20 cellular contexts compared by ENCODE assay signal in the genomic region with DNA sequence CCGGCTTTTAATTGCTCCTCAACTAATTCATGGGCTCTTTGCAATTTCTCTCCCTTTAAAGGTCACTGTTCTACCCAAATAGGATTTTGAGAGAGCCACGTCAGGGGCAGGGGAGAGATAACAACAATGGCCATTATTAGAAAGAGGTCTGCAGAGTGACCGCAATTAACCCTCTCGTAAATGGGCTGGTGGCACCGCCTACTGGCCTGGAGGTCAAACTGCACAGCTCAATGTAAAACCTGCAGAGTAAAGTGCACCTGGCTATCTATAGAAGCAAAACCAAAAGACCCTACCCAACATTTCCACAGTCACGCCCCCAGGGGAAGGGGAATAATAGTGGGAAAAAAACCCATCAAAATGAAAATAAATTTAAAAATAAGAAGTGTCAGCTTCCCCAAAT. TPM values are rescaled to one million over a fixed set of nuclear protein-coding genes. Genes with fewer than 3 reads are reported as not detected.
DNase-seq lines count a peak whose midpoint lies in the region; TF ChIP-seq lines count a peak whose summit lies in the region.
"Had no signal": no experiment of that assay in that cellular context is flagged by ENCODE, and none has a peak within 500 bp of the region (broad histone marks: within the 10 kb centered on the region; RNA-seq: fewer than 3 reads in every experiment).

No MANE protein-coding gene starts in this region.

- TF ChIP-seq POLR2A in erythroblast (IDR thresholded peaks at IDR 0.05; ENCODE audit: low read length) (no peak), adrenal gland (IDR thresholded peaks at IDR 0.05) (no peak)

- H2AFZ ChIP-seq in MM.1S (ENCODE audit: low read length) (no peak overlapping the region), trophoblast cell (ENCODE audit: insufficient read depth, low read length, poor library complexity) (no peak overlapping the region)

- H3K4ac ChIP-seq in trophoblast cell (ENCODE audit: low read depth, low read length), result no peak overlapping the region

- H3K23ac ChIP-seq in trophoblast cell (ENCODE audit: low read length), result no peak overlapping the region

- no peaks in the 10 kb centered on the region for H3K4me1 ChIP-seq in A673 (ENCODE audit: insufficient read depth, low read length, poor library complexity, severe bottlenecking)
- no peaks in the 10 kb centered on the region for H3K4me1 ChIP-seq in DOHH2 (ENCODE audit: control insufficient read depth, low read length)
- no peaks in the 10 kb centered on the region for H3K4me1 ChIP-seq in MM.1S (ENCODE audit: low read length)
- H3K4me1 ChIP-seq in adrenal gland (replicated peaks in 1 of 2), result no peaks in the 10 kb centered on the region
- H3K4me1 ChIP-seq in trophoblast cell (ENCODE audit: control insufficient read depth in 1 of 2, insufficient read depth in 2 of 2, low read length in 2 of 2), result no peaks in the 10 kb centered on the region
- H3K4me1 ChIP-seq: SJSA1 had no signal

- H4K91ac ChIP-seq in trophoblast cell (ENCODE audit: low read depth, low read length), result no peak overlapping the region

- H3K9ac ChIP-seq in MM.1S (ENCODE audit: low read length) (no peak overlapping the region), trophoblast cell (ENCODE audit: low read length) (no peak overlapping the region)

- H3K36me3 ChIP-seq in A673 (ENCODE audit: insufficient read depth, low read length, poor library complexity, severe bottlenecking) (no peaks in the 10 kb centered on the region), DOHH2 (ENCODE audit: control insufficient read depth, low read length) (no peaks in the 10 kb centered on the region), MM.1S (replicated peaks; ENCODE audit: insufficient read depth, low read length) (no peaks in the 10 kb centered on the region), adrenal gland (replicated peaks in 1 of 2) (no peaks in the 10 kb centered on the region), trophoblast cell (ENCODE audit: control insufficient read depth in 1 of 2, insufficient read depth in 2 of 2, low read length in 2 of 2) (no peaks in the 10 kb centered on the region)
- H3K36me3 ChIP-seq: SJSA1 had no signal

- H3K18ac ChIP-seq in trophoblast cell (ENCODE audit: low read length), result no peak overlapping the region

- H2BK5ac ChIP-seq in trophoblast cell (ENCODE audit: low read depth, low read length, poor library complexity), result no peak overlapping the region

- H2AK5ac ChIP-seq in trophoblast cell (ENCODE audit: low read length), result no peak overlapping the region

- BruUV-seq in A673 (replicated peaks; lab: Mats Ljungman, UMichigan), result no TSS peak

- H3K14ac ChIP-seq in trophoblast cell (ENCODE audit: low read length), result no peak overlapping the region

- no peaks in the 10 kb centered on the region for H4K20me1 ChIP-seq in DOHH2 (ENCODE audit: control insufficient read depth, insufficient read depth, low read depth, low read length)
- H4K20me1 ChIP-seq in MM.1S (ENCODE audit: insufficient read depth, low read length), result no peaks in the 10 kb centered on the region

- no peak for DNase-seq in A673 (ENCODE audit: low spot score)
- peak; percentile 50 for DNase-seq in MM.1S
- DNase-seq in erythroblast (lab: John Stamatoyannopoulos, UW), result peak; percentile 13 to 22
- DNase-seq in COLO668 (lab: John Stamatoyannopoulos, UW; ENCODE audit: unreplicated experiment), result no peak
- DNase-seq in adrenal gland, result no peak
- no peak for DNase-seq in trophoblast cell
- DNase-seq: activated naive CD4-positive, alpha-beta T cell treated with anti-CD3 and anti-CD28 coated beads, Interleukin-2, amount 50 U/mL, for 16 hours; HFFc6; MV-4-11; NCI-H2029; posterior cingulate gyrus; stimulated activated CD4-positive, alpha-beta T cell treated with anti-CD3 and anti-CD28 coated beads, Interleukin-2, amount 100 ng/mL, for 48 hours; substantia nigra; T-helper 9 cell had no signal

- CTCF ChIA-PET in A673 (lab: Charles Lee), result no interaction called here

- H3K4me2 ChIP-seq in DOHH2 (ENCODE audit: low read length) (no peak overlapping the region), MM.1S (ENCODE audit: low read depth, low read length) (no peak overlapping the region), trophoblast cell (ENCODE audit: low read length) (no peak overlapping the region)

- intact Hi-C loops in A673 (cut with micrococcal nuclease; ENCODE audit: unreplicated experiment) (no loop called here), adrenal gland (cut with DNase I) (no loop called here)

- H3K9me2 ChIP-seq in DOHH2 (replicated peaks; ENCODE audit: control insufficient read depth, low read length) (no peaks in the 10 kb centered on the region), MM.1S (replicated peaks; ENCODE audit: insufficient read depth, low read length) (no peaks in the 10 kb centered on the region)

- no peak overlapping the region for H3K27ac ChIP-seq in A673 (ENCODE audit: low read depth, low read length, poor library complexity, severe bottlenecking)
- H3K27ac ChIP-seq in DOHH2 (ENCODE audit: low read depth, low read length), result no peak overlapping the region
- no peak overlapping the region for H3K27ac ChIP-seq in MM.1S (ENCODE audit: low read length)
- no peak overlapping the region for H3K27ac ChIP-seq in adrenal gland
- H3K27ac ChIP-seq in trophoblast cell (ENCODE audit: low read depth, low read length), result no peak overlapping the region
- H3K27ac ChIP-seq: coronary artery, SJSA1 had no signal

- H3K4me3 ChIP-seq in A673 (ENCODE audit: low read depth, low read length, poor library complexity, severe bottlenecking), result no peak overlapping the region
- no peak overlapping the region for H3K4me3 ChIP-seq in DOHH2 (ENCODE audit: low read length)
- no peak overlapping the region for H3K4me3 ChIP-seq in MM.1S (ENCODE audit: low read length)
- no peak overlapping the region for H3K4me3 ChIP-seq in adrenal gland
- no peak overlapping the region for H3K4me3 ChIP-seq in trophoblast cell (ENCODE audit: low read depth, low read length)
- H3K4me3 ChIP-seq: coronary artery, SJSA1 had no signal

- H3F3A ChIP-seq in DOHH2 (ENCODE audit: control insufficient read depth, insufficient read depth), result no peaks in the 10 kb centered on the region
- H3F3A ChIP-seq in MM.1S (ENCODE audit: insufficient read depth, low read length), result no peaks in the 10 kb centered on the region

- no peak overlapping the region for H4K12ac ChIP-seq in trophoblast cell (ENCODE audit: low read depth, low read length)

- H3K27me3 ChIP-seq in A673 (replicated peaks; ENCODE audit: insufficient read depth, low read depth, low read length, poor library complexity) (no peaks in the 10 kb centered on the region), DOHH2 (ENCODE audit: control insufficient read depth, low read length) (no peaks in the 10 kb centered on the region), MM.1S (replicated peaks; ENCODE audit: insufficient read depth, low read length) (no peaks in the 10 kb centered on the region), adrenal gland (no peaks in the 10 kb centered on the region), trophoblast cell (ENCODE audit: insufficient read depth, low read length) (no peaks in the 10 kb centered on the region)
- H3K27me3 ChIP-seq: SJSA1 had no signal

- H3K79me2 ChIP-seq in DOHH2 (ENCODE audit: control insufficient read depth, low read length) (no peaks in the 10 kb centered on the region), MM.1S (ENCODE audit: low read length) (no peaks in the 10 kb centered on the region), trophoblast cell (ENCODE audit: control insufficient read depth, insufficient read depth, low read length, poor library complexity) (no peaks in the 10 kb centered on the region)

- H3K9me3 ChIP-seq in A673 (ENCODE audit: low read depth, low read length, poor library complexity, severe bottlenecking) (no peaks in the 10 kb centered on the region), DOHH2 (ENCODE audit: control insufficient read depth, insufficient read depth, low read length) (peaks cover 13% of the 10 kb centered on the region; the same call in 1 of the 2 replicates), MM.1S (replicated peaks; ENCODE audit: insufficient read depth, low read length) (no peaks in the 10 kb centered on the region), adrenal gland (replicated peaks in 1 of 3) (no peaks in the 10 kb centered on the region), trophoblast cell (ENCODE audit: insufficient read depth, low read depth, low read length) (no peaks in the 10 kb centered on the region)
- H3K9me3 ChIP-seq: SJSA1 had no signal

- H2BK120ac ChIP-seq in trophoblast cell (ENCODE audit: insufficient read depth, low read length, poor library complexity), result no peak overlapping the region

- no peaks in the 10 kb centered on the region for H3K79me1 ChIP-seq in trophoblast cell (ENCODE audit: low read length)

- H4K8ac ChIP-seq in trophoblast cell (ENCODE audit: low read depth, low read length), result no peak overlapping the region

- peak; percentile 39; the same call in 1 of the 2 replicates for TF ChIP-seq CTCF in A673 (conservative IDR thresholded peaks at IDR 0.05; ENCODE audit: low read depth, low read length)
- peak; percentile 45 for TF ChIP-seq CTCF in DOHH2 (IDR thresholded peaks at IDR 0.05; ENCODE audit: low read depth, low read length, poor library complexity, severe bottlenecking)
- peak; percentile 47 for TF ChIP-seq CTCF in MM.1S (IDR thresholded peaks at IDR 0.05; ENCODE audit: low read length)
- TF ChIP-seq CTCF in adrenal gland (IDR thresholded peaks at IDR 0.05), result no peak

- POLR2A ChIA-PET in A673 (lab: Charles Lee; ENCODE audit: low non-redundant PET), result no interaction called here

- no peak overlapping the region for H2BK12ac ChIP-seq in trophoblast cell (ENCODE audit: low read length)

- WGBS in adrenal gland, 4 donors, result 91 to 96% (median 92%) methylated on average over 6 of the region's 6 CpGs
- no CpG with 5 or more reads among the region's 6 CpGs for WGBS in trophoblast cell (ENCODE audit: extremely low coverage, insufficient coverage, insufficient read length)

RNA-seq across cellular contexts. Expression of a gene that starts 21.6 kb away (rescaled TPM):
- not detected in 2 replicates for total RNA-seq in A673 (2021)
- 1 to 10 TPM in 6 of 8 donors, under 1 TPM in 2; 0.30 to 6.4 (median 1.4) TPM for total RNA-seq in adrenal gland
- 1 to 10 TPM; 1.5 to 6.1 (median 1.8) TPM for polyA plus RNA-seq in adrenal gland
- polyA plus RNA-seq in trophoblast cell (2013), result not detected in 2 replicates
- total RNA-seq: HFFc6, myocyte, SJSA1, skeletal muscle tissue had no signal

RNA-seq across cellular contexts. Expression of a gene that starts 49.0 kb away (rescaled TPM):
- total RNA-seq in A673 (2021) (not detected in 2 replicates), adrenal gland (under 1 TPM in 2 of 8 donors, not detected in 6; 0.16 to 0.47 TPM)
- polyA plus RNA-seq in adrenal gland, result under 1 TPM in 1 of 3 donors, not detected in 2; 0.22 TPM
- polyA plus RNA-seq in trophoblast cell (2013), result not detected in 2 replicates
- total RNA-seq: HFFc6, myocyte, SJSA1 had no signal

RNA-seq across cellular contexts. Expression of a gene that starts 50.3 kb away (rescaled TPM):
- total RNA-seq in A673 (2021), result not detected in 2 replicates
- not detected for total RNA-seq in adrenal gland
- polyA plus RNA-seq in adrenal gland, result not detected
- 0.12 and 0.62 TPM in 2 replicates for polyA plus RNA-seq in trophoblast cell (2013)
- total RNA-seq: HFFc6, lower leg skin, SJSA1, skeletal muscle tissue had no signal

Comparison
In these comparisons a context has a peak if more than half of its experiments do, and no peak if none do; other contexts are left out.
1. DNase-seq: peak in MM.1S (single experiment) and erythroblast (2 of 2); none in A673 (single experiment), COLO668 (single experiment), adrenal gland (0 of 7) and trophoblast cell (0 of 2).
2. CTCF ChIP-seq: peak in A673 (single experiment), DOHH2 (single experiment) and MM.1S (single experiment); none in adrenal gland (0 of 6).